Comparison of ENCODE assay signal across 1 cellular context in the genomic region with DNA sequence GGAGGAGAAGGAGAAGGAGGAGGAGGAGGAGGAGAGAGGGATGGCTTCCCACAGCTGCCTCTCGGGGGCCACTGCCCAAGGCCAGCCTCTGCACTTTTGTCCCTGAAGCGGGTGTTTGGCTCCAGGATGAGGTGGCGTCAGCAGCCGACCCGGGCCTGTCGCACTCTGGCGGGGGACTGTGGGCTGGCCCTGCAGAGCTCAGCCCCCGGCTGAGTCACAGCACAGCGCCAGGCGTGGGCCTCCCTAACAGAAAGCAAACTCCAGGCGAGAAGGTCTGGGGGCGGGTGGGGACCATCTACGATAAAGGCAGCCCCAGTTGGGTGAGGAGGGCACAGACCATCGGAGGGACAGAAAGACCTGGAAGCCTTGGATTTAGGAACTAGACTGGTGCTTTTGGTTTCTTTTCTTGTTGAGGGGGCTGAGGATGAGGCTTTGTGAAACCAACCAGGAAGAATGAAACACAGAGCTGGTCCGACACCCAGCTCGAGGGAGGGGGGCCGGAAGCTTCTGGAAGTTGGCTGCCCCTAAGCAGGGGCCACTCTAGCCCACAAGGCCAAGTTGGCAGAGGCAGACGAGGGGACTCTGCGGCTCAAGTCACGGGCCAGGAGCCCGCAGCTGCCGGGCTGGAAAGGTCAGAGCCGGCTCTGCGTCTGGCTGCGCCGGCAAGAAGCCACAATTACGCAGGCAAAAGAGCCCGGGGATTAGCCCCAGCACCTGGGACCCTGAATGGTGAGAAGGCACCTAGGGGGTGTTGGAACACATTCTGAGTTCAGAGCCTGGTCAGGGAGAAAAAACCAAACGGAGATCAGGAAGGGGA.
TF ChIP-seq lines count a peak whose summit lies in the region.

No MANE protein-coding gene starts in this region.

TF ChIP-seq in K562, 482 proteins besides CTCF, POLR2A, EP300 and RAD21 (continued from another document and continues in another):
- TF ChIP-seq CBFA2T2 (conservative IDR thresholded peaks at IDR 0.05): 0 out of 2 replicates have a peak, but pooled peaks have one; percentile 10
- no peak; the same call in 1 of the 2 replicates for TF ChIP-seq GATAD2A (IDR thresholded peaks at IDR 0.05)
- TF ChIP-seq ZNF175 (CRISPR knock-in tag; IDR thresholded peaks at IDR 0.05; ENCODE audit: low read depth): no peak
- TF ChIP-seq BACH1 (tag; IDR thresholded peaks at IDR 0.05): no peak
- no peak for TF ChIP-seq ZNF239 (CRISPR knock-in tag; IDR thresholded peaks at IDR 0.05)
- TF ChIP-seq MTA2 (IDR thresholded peaks at IDR 0.05; ENCODE audit: low read depth): no peak
- no peak for TF ChIP-seq KLF1 (tag; IDR thresholded peaks at IDR 0.05)
- no peak for TF ChIP-seq MAFG (tag; conservative IDR thresholded peaks at IDR 0.05)
- TF ChIP-seq CBX5 (IDR thresholded peaks at IDR 0.05; ENCODE audit: borderline replicate concordance, low read depth): no peak
- no peak for TF ChIP-seq EWSR1 (IDR thresholded peaks at IDR 0.05; ENCODE audit: borderline replicate concordance, low read depth, partially characterized antibody)
- TF ChIP-seq, protein P1, sequence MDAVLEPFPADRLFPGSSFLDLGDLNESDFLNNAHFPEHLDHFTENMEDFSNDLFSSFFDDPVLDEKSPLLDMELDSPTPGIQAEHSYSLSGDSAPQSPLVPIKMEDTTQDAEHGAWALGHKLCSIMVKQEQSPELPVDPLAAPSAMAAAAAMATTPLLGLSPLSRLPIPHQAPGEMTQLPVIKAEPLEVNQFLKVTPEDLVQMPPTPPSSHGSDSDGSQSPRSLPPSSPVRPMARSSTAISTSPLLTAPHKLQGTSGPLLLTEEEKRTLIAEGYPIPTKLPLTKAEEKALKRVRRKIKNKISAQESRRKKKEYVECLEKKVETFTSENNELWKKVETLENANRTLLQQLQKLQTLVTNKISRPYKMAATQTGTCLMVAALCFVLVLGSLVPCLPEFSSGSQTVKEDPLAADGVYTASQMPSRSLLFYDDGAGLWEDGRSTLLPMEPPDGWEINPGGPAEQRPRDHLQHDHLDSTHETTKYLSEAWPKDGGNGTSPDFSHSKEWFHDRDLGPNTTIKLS (IDR thresholded peaks at IDR 0.05; ENCODE audit: borderline replicate concordance, low read depth): peak; percentile 48; the same call in 1 of the 2 replicates
- TF ChIP-seq FOXA3 (CRISPR knock-in tag; conservative IDR thresholded peaks at IDR 0.05 in 1 of 2, IDR thresholded peaks at IDR 0.05 in 1 of 2): no peak
- TF ChIP-seq EP400 (IDR thresholded peaks at IDR 0.05): peak; percentile 74
- TF ChIP-seq SIN3A (IDR thresholded peaks at IDR 0.05; ENCODE audit: borderline replicate concordance in 2 of 2, control insufficient read depth in 1 of 2, low read depth in 2 of 2, low read length in 2 of 2): no peak
- no peak for TF ChIP-seq ZNF23 (CRISPR knock-in tag; IDR thresholded peaks at IDR 0.05)
- no peak for TF ChIP-seq ZNF24 (IDR thresholded peaks at IDR 0.05)
- no peak for TF ChIP-seq ZNF561 (CRISPR knock-in tag; conservative IDR thresholded peaks at IDR 0.05)
- TF ChIP-seq ARNT (IDR thresholded peaks at IDR 0.05): no peak
- no peak for TF ChIP-seq CCAR2 (IDR thresholded peaks at IDR 0.05; ENCODE audit: low read depth, low read length)
- no peak for TF ChIP-seq ZNF146 (CRISPR knock-in tag; IDR thresholded peaks at IDR 0.05; ENCODE audit: unreplicated experiment)
- no peak for TF ChIP-seq ZNF398 (CRISPR knock-in tag; IDR thresholded peaks at IDR 0.05)
- peak; percentile 76 for TF ChIP-seq SUPT5H (IDR thresholded peaks at IDR 0.05)
- no peak; the same call in 1 of the 2 replicates for TF ChIP-seq TARDBP (IDR thresholded peaks at IDR 0.05)
- TF ChIP-seq SIRT6 (IDR thresholded peaks at IDR 0.05; ENCODE audit: low read depth, low read length): no peak
- no peak for TF ChIP-seq FOXJ2 (tag; IDR thresholded peaks at IDR 0.05)
- peak; percentile 91 for TF ChIP-seq FOSL1 (tag; conservative IDR thresholded peaks at IDR 0.05)
- no peak for TF ChIP-seq CAMTA2 (CRISPR knock-in tag; conservative IDR thresholded peaks at IDR 0.05)
- peak; percentile 86 for TF ChIP-seq CREM (IDR thresholded peaks at IDR 0.05; ENCODE audit: low read depth)
- TF ChIP-seq, protein P2, sequence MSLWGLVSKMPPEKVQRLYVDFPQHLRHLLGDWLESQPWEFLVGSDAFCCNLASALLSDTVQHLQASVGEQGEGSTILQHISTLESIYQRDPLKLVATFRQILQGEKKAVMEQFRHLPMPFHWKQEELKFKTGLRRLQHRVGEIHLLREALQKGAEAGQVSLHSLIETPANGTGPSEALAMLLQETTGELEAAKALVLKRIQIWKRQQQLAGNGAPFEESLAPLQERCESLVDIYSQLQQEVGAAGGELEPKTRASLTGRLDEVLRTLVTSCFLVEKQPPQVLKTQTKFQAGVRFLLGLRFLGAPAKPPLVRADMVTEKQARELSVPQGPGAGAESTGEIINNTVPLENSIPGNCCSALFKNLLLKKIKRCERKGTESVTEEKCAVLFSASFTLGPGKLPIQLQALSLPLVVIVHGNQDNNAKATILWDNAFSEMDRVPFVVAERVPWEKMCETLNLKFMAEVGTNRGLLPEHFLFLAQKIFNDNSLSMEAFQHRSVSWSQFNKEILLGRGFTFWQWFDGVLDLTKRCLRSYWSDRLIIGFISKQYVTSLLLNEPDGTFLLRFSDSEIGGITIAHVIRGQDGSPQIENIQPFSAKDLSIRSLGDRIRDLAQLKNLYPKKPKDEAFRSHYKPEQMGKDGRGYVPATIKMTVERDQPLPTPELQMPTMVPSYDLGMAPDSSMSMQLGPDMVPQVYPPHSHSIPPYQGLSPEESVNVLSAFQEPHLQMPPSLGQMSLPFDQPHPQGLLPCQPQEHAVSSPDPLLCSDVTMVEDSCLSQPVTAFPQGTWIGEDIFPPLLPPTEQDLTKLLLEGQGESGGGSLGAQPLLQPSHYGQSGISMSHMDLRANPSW (CRISPR knock-in tag; IDR thresholded peaks at IDR 0.05): no peak
- TF ChIP-seq, protein P3, sequence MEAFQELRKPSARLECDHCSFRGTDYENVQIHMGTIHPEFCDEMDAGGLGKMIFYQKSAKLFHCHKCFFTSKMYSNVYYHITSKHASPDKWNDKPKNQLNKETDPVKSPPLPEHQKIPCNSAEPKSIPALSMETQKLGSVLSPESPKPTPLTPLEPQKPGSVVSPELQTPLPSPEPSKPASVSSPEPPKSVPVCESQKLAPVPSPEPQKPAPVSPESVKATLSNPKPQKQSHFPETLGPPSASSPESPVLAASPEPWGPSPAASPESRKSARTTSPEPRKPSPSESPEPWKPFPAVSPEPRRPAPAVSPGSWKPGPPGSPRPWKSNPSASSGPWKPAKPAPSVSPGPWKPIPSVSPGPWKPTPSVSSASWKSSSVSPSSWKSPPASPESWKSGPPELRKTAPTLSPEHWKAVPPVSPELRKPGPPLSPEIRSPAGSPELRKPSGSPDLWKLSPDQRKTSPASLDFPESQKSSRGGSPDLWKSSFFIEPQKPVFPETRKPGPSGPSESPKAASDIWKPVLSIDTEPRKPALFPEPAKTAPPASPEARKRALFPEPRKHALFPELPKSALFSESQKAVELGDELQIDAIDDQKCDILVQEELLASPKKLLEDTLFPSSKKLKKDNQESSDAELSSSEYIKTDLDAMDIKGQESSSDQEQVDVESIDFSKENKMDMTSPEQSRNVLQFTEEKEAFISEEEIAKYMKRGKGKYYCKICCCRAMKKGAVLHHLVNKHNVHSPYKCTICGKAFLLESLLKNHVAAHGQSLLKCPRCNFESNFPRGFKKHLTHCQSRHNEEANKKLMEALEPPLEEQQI (IDR thresholded peaks at IDR 0.05): no peak
- TF ChIP-seq, protein P4, sequence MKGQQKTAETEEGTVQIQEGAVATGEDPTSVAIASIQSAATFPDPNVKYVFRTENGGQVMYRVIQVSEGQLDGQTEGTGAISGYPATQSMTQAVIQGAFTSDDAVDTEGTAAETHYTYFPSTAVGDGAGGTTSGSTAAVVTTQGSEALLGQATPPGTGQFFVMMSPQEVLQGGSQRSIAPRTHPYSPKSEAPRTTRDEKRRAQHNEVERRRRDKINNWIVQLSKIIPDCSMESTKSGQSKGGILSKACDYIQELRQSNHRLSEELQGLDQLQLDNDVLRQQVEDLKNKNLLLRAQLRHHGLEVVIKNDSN (CRISPR knock-in tag; IDR thresholded peaks at IDR 0.05): no peak
- TF ChIP-seq CSDE1 (IDR thresholded peaks at IDR 0.05): no peak
- peak; percentile 74 for TF ChIP-seq PCBP1 (IDR thresholded peaks at IDR 0.05; ENCODE audit: low read depth, low read length, poor library complexity, severe bottlenecking)
- TF ChIP-seq, protein P5, sequence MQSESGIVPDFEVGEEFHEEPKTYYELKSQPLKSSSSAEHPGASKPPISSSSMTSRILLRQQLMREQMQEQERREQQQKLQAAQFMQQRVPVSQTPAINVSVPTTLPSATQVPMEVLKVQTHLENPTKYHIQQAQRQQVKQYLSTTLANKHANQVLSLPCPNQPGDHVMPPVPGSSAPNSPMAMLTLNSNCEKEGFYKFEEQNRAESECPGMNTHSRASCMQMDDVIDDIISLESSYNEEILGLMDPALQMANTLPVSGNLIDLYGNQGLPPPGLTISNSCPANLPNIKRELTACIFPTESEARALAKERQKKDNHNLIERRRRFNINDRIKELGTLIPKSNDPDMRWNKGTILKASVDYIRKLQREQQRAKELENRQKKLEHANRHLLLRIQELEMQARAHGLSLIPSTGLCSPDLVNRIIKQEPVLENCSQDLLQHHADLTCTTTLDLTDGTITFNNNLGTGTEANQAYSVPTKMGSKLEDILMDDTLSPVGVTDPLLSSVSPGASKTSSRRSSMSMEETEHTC (IDR thresholded peaks at IDR 0.05): no peak
- TF ChIP-seq, protein P6, sequence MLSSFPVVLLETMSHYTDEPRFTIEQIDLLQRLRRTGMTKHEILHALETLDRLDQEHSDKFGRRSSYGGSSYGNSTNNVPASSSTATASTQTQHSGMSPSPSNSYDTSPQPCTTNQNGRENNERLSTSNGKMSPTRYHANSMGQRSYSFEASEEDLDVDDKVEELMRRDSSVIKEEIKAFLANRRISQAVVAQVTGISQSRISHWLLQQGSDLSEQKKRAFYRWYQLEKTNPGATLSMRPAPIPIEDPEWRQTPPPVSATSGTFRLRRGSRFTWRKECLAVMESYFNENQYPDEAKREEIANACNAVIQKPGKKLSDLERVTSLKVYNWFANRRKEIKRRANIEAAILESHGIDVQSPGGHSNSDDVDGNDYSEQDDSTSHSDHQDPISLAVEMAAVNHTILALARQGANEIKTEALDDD (IDR thresholded peaks at IDR 0.05): no peak
- TF ChIP-seq SOX6 (IDR thresholded peaks at IDR 0.05): no peak
- TF ChIP-seq NFATC3 (IDR thresholded peaks at IDR 0.05): no peak
- TF ChIP-seq ZNF12 (CRISPR knock-in tag; IDR thresholded peaks at IDR 0.05): no peak
- TF ChIP-seq, protein P7, sequence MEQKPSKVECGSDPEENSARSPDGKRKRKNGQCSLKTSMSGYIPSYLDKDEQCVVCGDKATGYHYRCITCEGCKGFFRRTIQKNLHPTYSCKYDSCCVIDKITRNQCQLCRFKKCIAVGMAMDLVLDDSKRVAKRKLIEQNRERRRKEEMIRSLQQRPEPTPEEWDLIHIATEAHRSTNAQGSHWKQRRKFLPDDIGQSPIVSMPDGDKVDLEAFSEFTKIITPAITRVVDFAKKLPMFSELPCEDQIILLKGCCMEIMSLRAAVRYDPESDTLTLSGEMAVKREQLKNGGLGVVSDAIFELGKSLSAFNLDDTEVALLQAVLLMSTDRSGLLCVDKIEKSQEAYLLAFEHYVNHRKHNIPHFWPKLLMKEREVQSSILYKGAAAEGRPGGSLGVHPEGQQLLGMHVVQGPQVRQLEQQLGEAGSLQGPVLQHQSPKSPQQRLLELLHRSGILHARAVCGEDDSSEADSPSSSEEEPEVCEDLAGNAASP (IDR thresholded peaks at IDR 0.05): no peak
- TF ChIP-seq, protein P8, sequence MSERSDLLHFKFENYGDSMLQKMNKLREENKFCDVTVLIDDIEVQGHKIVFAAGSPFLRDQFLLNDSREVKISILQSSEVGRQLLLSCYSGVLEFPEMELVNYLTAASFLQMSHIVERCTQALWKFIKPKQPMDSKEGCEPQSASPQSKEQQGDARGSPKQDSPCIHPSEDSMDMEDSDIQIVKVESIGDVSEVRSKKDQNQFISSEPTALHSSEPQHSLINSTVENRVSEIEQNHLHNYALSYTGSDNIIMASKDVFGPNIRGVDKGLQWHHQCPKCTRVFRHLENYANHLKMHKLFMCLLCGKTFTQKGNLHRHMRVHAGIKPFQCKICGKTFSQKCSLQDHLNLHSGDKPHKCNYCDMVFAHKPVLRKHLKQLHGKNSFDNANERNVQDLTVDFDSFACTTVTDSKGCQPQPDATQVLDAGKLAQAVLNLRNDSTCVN (CRISPR knock-in tag; IDR thresholded peaks at IDR 0.05): peak; percentile 49; the same call in 1 of the 2 replicates
- no peak for TF ChIP-seq RNF219 (CRISPR knock-in tag; IDR thresholded peaks at IDR 0.05)
- no peak for TF ChIP-seq PURB (CRISPR knock-in tag; IDR thresholded peaks at IDR 0.05; ENCODE audit: low read depth)
- 0 out of 2 replicates have a peak, but pooled peaks have one; percentile 13 for TF ChIP-seq CBFA2T3 (IDR thresholded peaks at IDR 0.05)
- no peak for TF ChIP-seq BCL6 (CRISPR knock-in tag; IDR thresholded peaks at IDR 0.05)
- no peak for TF ChIP-seq ZNF830 (CRISPR knock-in tag; IDR thresholded peaks at IDR 0.05)
- no peak; the same call in 1 of the 2 replicates for TF ChIP-seq RHOXF2B (CRISPR knock-in tag; conservative IDR thresholded peaks at IDR 0.05)
- no peak for TF ChIP-seq ZNF77 (CRISPR knock-in tag; IDR thresholded peaks at IDR 0.05)
- TF ChIP-seq RB1 (IDR thresholded peaks at IDR 0.05; ENCODE audit: low read depth): peak; percentile 46
- TF ChIP-seq FUS (optimal IDR thresholded peaks at IDR 0.05; ENCODE audit: low read depth, low read length): no peak
- no peak for TF ChIP-seq SPI1 (IDR thresholded peaks at IDR 0.05; ENCODE audit: borderline replicate concordance, low read depth, low read length)
